Comparison of ENCODE assay signal across 10 cellular contexts in genomic region chr3:149016669-149017541, GRCh38. TPM values are rescaled to one million over a fixed set of nuclear protein-coding genes. Genes with fewer than 3 reads are reported as not detected.
DNase-seq lines count a peak whose midpoint lies in the region; ATAC-seq and TF ChIP-seq lines count a peak whose summit lies in the region.
"Had no signal": no experiment of that assay in that cellular context is flagged by ENCODE, and none has a peak within 500 bp of the region (broad histone marks: within the 10 kb centered on the region; RNA-seq: fewer than 3 reads in every experiment).

No MANE protein-coding gene starts in this region.

- no peak overlapping the region for H3K4me3 ChIP-seq in CD4-positive, alpha-beta memory T cell (ENCODE audit: low read length in 2 of 2)
- H3K4me3 ChIP-seq in Panc1 (ENCODE audit: low read depth in 2 of 2, low read length in 2 of 2) (no peak overlapping the region), epithelial cell of esophagus (ENCODE audit: low read length) (no peak overlapping the region), neutrophil (ENCODE audit: low read depth in 1 of 2, low read length in 1 of 2) (no peak overlapping the region)
- H3K4me3 ChIP-seq: HAP-1 had no signal

- H3K4me3 Mint-ChIP-seq in CD4-positive, alpha-beta memory T cell: peak overlapping the region in 1 of 8 donors; percentile 14
- H3K4me3 Mint-ChIP-seq: IgD-negative memory B cell had no signal

- no peaks in the 10 kb centered on the region for H3K9me3 ChIP-seq in CD4-positive, alpha-beta memory T cell (ENCODE audit: control insufficient read depth in 1 of 2, low read length in 2 of 2)
- H3K9me3 ChIP-seq in Panc1 (ENCODE audit: control insufficient read depth, insufficient read depth, low read depth, low read length): no peaks in the 10 kb centered on the region
- H3K9me3 ChIP-seq in neutrophil: no peaks in the 10 kb centered on the region
- H3K9me3 ChIP-seq: HAP-1 had no signal

- H3K9me3 Mint-ChIP-seq in CD4-positive, alpha-beta memory T cell: no peaks in the 10 kb centered on the region
- H3K9me3 Mint-ChIP-seq: IgD-negative memory B cell had no signal

- no peaks in the 10 kb centered on the region for H3K27me3 ChIP-seq in CD4-positive, alpha-beta memory T cell (ENCODE audit: insufficient read depth, low read length)
- H3K27me3 ChIP-seq in Panc1 (ENCODE audit: control insufficient read depth, insufficient read depth, low read length) (no peaks in the 10 kb centered on the region), neutrophil (no peaks in the 10 kb centered on the region)

- H3K4me1 ChIP-seq in CD4-positive, alpha-beta memory T cell (ENCODE audit: insufficient read depth, low read length): no peaks in the 10 kb centered on the region
- H3K4me1 ChIP-seq in Panc1 (ENCODE audit: control insufficient read depth, insufficient read depth, low read length) (no peaks in the 10 kb centered on the region), neutrophil (ENCODE audit: control insufficient read depth in 1 of 2, insufficient read depth in 1 of 2, low read depth in 1 of 2, low read length in 1 of 2) (no peaks in the 10 kb centered on the region)

- peaks cover 2% of the 10 kb centered on the region for H3K36me3 ChIP-seq in CD4-positive, alpha-beta memory T cell (ENCODE audit: insufficient read depth, low read length)
- peaks cover 9% of the 10 kb centered on the region for H3K36me3 ChIP-seq in Panc1 (ENCODE audit: control insufficient read depth, insufficient read depth, low read length)
- H3K36me3 ChIP-seq in neutrophil: peaks cover 90% of the 10 kb centered on the region

- peak; percentile 25; the same call in 1 of the 2 replicates for ATAC-seq in Panc1
- ATAC-seq in GM21786 (IDR thresholded peaks at IDR 0.05; ENCODE audit: unreplicated experiment): no peak

- H3K27ac ChIP-seq in CD4-positive, alpha-beta memory T cell (ENCODE audit: low read depth, low read length): no peak overlapping the region
- no peak overlapping the region for H3K27ac ChIP-seq in Panc1 (ENCODE audit: low read length)
- peak overlapping the region; percentile 50 for H3K27ac ChIP-seq in neutrophil

- CTCF ChIA-PET in CD4-positive, alpha-beta memory T cell (lab: Charles Lee; ENCODE audit: partially characterized antibody): no interaction called here
- CTCF ChIA-PET in Panc1 (lab: Charles Lee): no interaction called here

- no TSS peak for BruUV-seq in Panc1 (replicated peaks; lab: Mats Ljungman, UMichigan)

- peaks cover 36 to 54% of the 10 kb centered on the region in 2 donors for H3K36me3 Mint-ChIP-seq in CD4-positive, alpha-beta memory T cell

- H3K27ac Mint-ChIP-seq in CD4-positive, alpha-beta memory T cell: peak overlapping the region in 5 of 7 donors; percentile 14 to 31 (median 24)
- H3K27ac Mint-ChIP-seq: IgD-negative memory B cell had no signal

- intact Hi-C loops in CD4-positive, alpha-beta memory T cell (cut with micrococcal nuclease): no loop called here
- intact Hi-C loops in Panc1 (cut with micrococcal nuclease; ENCODE audit: unreplicated experiment): no loop called here

- POLR2A ChIA-PET in CD4-positive, alpha-beta memory T cell (lab: Charles Lee; ENCODE audit: partially characterized antibody): interaction anchor here (1.0 kb wide), 1 partner anchor 25 kb away, joined by 3 read pairs; the partner anchor contains the start of gene GYG1
- POLR2A ChIA-PET in Panc1 (lab: Charles Lee): no interaction called here

- in situ Hi-C loops in Panc1 (cut with HindIII; ENCODE audit: low pct_unique_long_range_greater_than_20kb, low sequenced_read_pairs): no loop called here

- TF ChIP-seq CTCF in Panc1 (IDR thresholded peaks at IDR 0.05) (no peak), epithelial cell of esophagus (IDR thresholded peaks at IDR 0.05; ENCODE audit: insufficient read depth, low read depth, low read length, missing control alignments) (no peak), neutrophil (IDR thresholded peaks at IDR 0.05) (no peak)

- no peaks in the 10 kb centered on the region for H3K27me3 Mint-ChIP-seq in CD4-positive, alpha-beta memory T cell
- H3K27me3 Mint-ChIP-seq: IgD-negative memory B cell had no signal

- peaks cover 16 to 46% (median 31%) of the 10 kb centered on the region in 4 donors for H3K4me1 Mint-ChIP-seq in CD4-positive, alpha-beta memory T cell

- no peak for DNase-seq in CD4-positive, alpha-beta memory T cell
- DNase-seq in Panc1 (ENCODE audit: low read depth, low spot score): peak; percentile 13
- DNase-seq in epithelial cell of esophagus (ENCODE audit: low read depth): peak; percentile 82
- no peak for DNase-seq in KG1 (lab: John Stamatoyannopoulos, UW)
- DNase-seq in mesenteric fat pad (ENCODE audit: low spot score): no peak
- DNase-seq in NCI-H2107 (lab: John Stamatoyannopoulos, UW): no peak

RNA-seq across cellular contexts. Expression of gene GYG1, which starts 25.6 kb away (rescaled TPM):
- 10 to 100 TPM; 20.9 to 24.1 TPM for total RNA-seq in CD4-positive, alpha-beta memory T cell
- polyA plus RNA-seq in CD4-positive, alpha-beta memory T cell: 10 to 100 TPM; 34.4 to 54.9 TPM
- total RNA-seq in Panc1 (2021; ENCODE audit: unreplicated experiment) (75.2 TPM), mesenteric fat pad (52.9 TPM)
- polyA plus RNA-seq in Panc1 (2012; ENCODE audit: insufficient read length): 89.3 TPM

Comparison
In these comparisons a context has a peak if more than half of its experiments do, and no peak if none do; other contexts are left out.
1. DNase-seq: peak in Panc1 (single experiment) and epithelial cell of esophagus (single experiment); none in CD4-positive, alpha-beta memory T cell (0 of 5), KG1 (single experiment), mesenteric fat pad (single experiment) and NCI-H2107 (single experiment).